In the genomic region with DNA sequence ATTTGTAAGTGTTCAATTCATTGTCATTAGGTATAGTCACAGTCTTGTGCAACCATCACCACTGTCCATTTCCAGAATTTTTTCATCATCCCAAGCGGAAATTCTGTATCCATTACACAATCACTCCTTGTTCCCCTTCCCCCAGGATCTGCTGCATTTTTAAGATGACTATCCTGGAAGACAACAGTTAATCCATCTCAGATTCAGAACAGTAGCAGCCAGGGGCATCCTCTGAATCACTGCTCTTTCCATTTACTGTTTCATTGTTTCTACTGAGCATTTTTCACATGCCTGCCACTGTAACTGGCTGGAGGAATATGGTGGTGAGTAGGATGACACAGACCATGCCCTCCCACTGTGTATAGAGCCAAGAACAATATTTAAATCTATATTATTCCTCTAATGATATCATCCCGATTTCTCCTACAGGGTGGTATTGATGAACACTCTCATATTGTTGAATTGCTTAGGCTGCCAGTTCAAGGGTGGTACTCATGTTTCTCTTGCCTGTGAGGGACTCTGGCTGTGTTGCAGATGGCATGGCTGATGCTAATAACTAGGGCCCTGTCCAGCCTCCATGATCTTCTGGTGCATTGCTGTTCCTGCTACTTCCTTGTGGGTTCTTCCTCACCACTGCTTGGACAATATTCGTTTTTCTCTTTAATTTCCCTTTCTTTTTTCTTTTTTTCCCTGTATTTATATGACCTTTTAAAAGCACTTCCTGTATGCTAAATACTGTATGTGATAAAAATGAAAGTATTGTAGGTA, we compare ENCODE assay signal across 10 cellular contexts. TPM values are rescaled to one million over a fixed set of nuclear protein-coding genes. Genes with fewer than 3 reads are reported as not detected.
DNase-seq lines count a peak whose midpoint lies in the region; ATAC-seq and TF ChIP-seq lines count a peak whose summit lies in the region.
"Had no signal": no experiment of that assay in that cellular context is flagged by ENCODE, and none has a peak within 500 bp of the region (broad histone marks: within the 10 kb centered on the region; RNA-seq: fewer than 3 reads in every experiment).

No MANE protein-coding gene starts in this region.

- no peaks in the 10 kb centered on the region for H3K27me3 Mint-ChIP-seq in endodermal cell (ENCODE audit: insufficient read depth)

- 0 out of 2 replicates have a peak, but pooled peaks cover 4% of the 10 kb centered on the region for H3K79me2 ChIP-seq in OCI-LY7 (ENCODE audit: insufficient read depth, low read depth, low read length)

- peaks cover 38% of the 10 kb centered on the region for H3K4me1 Mint-ChIP-seq in endodermal cell

- H3K36me3 ChIP-seq in OCI-LY7 (ENCODE audit: insufficient read depth, low read length), result no peaks in the 10 kb centered on the region
- H3K36me3 ChIP-seq in endodermal cell (ENCODE audit: control insufficient read depth, insufficient read depth, low read length), result no peaks in the 10 kb centered on the region
- no peaks in the 10 kb centered on the region for H3K36me3 ChIP-seq in neutrophil
- no peaks in the 10 kb centered on the region for H3K36me3 ChIP-seq in ovary

- H4K20me1 ChIP-seq in OCI-LY7 (ENCODE audit: insufficient read depth, low read length), result no peaks in the 10 kb centered on the region

- CTCF ChIA-PET in OCI-LY7 (lab: Charles Lee; ENCODE audit: unreplicated experiment), result no interaction called here

- no peak overlapping the region for H2AFZ ChIP-seq in OCI-LY7 (ENCODE audit: low read length)

- H3K36me3 Mint-ChIP-seq in endodermal cell (ENCODE audit: low read depth), result peaks cover 5% of the 10 kb centered on the region

- no peak for ATAC-seq in HG02678 (IDR thresholded peaks at IDR 0.05; ENCODE audit: unreplicated experiment)

- peak; percentile 94 for DNase-seq in GM04503 (ENCODE audit: low read depth)
- DNase-seq in OCI-LY7 (ENCODE audit: low spot score), result no peak
- DNase-seq in endodermal cell, result peak; percentile 11
- DNase-seq in NK-92 treated with Interleukin-12 subunit alpha and Interleukin-12 subunit beta, amount 100 ng/mL, for 24 hours (lab: John Stamatoyannopoulos, UW), result no peak
- DNase-seq in SHP77 (lab: John Stamatoyannopoulos, UW), result no peak
- DNase-seq in ovary, result no peak
- DNase-seq: NCI-H1436 had no signal

- H3K27ac Mint-ChIP-seq in endodermal cell, result no peak overlapping the region
- H3K27ac Mint-ChIP-seq: activated T-helper 2 cell treated with anti-CD3 and anti-CD28 coated beads, Interferon-gamma antibody, Interleukin-2, Interleukin-4, amounts not matched to agents 10 μg/mL and 5 μg/mL and 100 μg/mL, durations not matched to agents 14 hours and 24 hours and 36 hours had no signal

- H3K9me2 ChIP-seq in OCI-LY7 (ENCODE audit: insufficient read depth, low read length), result no peaks in the 10 kb centered on the region

- H3K9me3 ChIP-seq in OCI-LY7 (ENCODE audit: low read length) (no peaks in the 10 kb centered on the region), endodermal cell (ENCODE audit: control insufficient read depth, low read length) (no peaks in the 10 kb centered on the region), neutrophil (no peaks in the 10 kb centered on the region), ovary (no peaks in the 10 kb centered on the region)

- H3K27ac ChIP-seq in OCI-LY7 (ENCODE audit: low read depth, low read length, poor library complexity, severe bottlenecking), result no peak overlapping the region
- no peak overlapping the region for H3K27ac ChIP-seq in endodermal cell (ENCODE audit: low read depth, low read length)
- H3K27ac ChIP-seq in neutrophil, result peak overlapping the region; percentile 57
- no peak overlapping the region for H3K27ac ChIP-seq in ovary

- BruUV-seq in OCI-LY7 (replicated peaks; lab: Mats Ljungman, UMichigan), result no TSS peak

- no peak overlapping the region for H3K9ac ChIP-seq in endodermal cell (ENCODE audit: extremely low read depth, low read length, poor library complexity, severe bottlenecking)

- H3K9me3 Mint-ChIP-seq in endodermal cell, result peaks cover 2% of the 10 kb centered on the region
- H3K9me3 Mint-ChIP-seq: activated T-helper 2 cell treated with anti-CD3 and anti-CD28 coated beads, Interferon-gamma antibody, Interleukin-2, Interleukin-4, amounts not matched to agents 10 μg/mL and 5 μg/mL and 100 μg/mL, durations not matched to agents 14 hours and 24 hours and 36 hours had no signal

- no peak for TF ChIP-seq EP300 in ovary (IDR thresholded peaks at IDR 0.05)

- 0 out of 2 replicates have a peak overlapping the region, but pooled peaks have one; percentile 53 for H3K4me2 ChIP-seq in OCI-LY7 (ENCODE audit: low read length)

- TF ChIP-seq CTCF in OCI-LY7 (conservative IDR thresholded peaks at IDR 0.05; ENCODE audit: low read length) (no peak), endodermal cell (conservative IDR thresholded peaks at IDR 0.05) (no peak), neutrophil (IDR thresholded peaks at IDR 0.05) (no peak), ovary (IDR thresholded peaks at IDR 0.05) (no peak)

- POLR2A ChIA-PET in OCI-LY7 (lab: Charles Lee), result interaction anchor here (0.6 kb wide), 1 partner anchor 29 kb away, joined by 3 read pairs; no protein-coding TSS in a partner anchor

- no peak overlapping the region for H3K4me3 Mint-ChIP-seq in endodermal cell

- H3K4me1 ChIP-seq in OCI-LY7 (ENCODE audit: insufficient read depth, low read length, poor library complexity, severe bottlenecking) (peaks cover 29% of the 10 kb centered on the region), endodermal cell (ENCODE audit: control insufficient read depth, insufficient read depth, low read length) (no peaks in the 10 kb centered on the region), neutrophil (ENCODE audit: control insufficient read depth in 1 of 2, insufficient read depth in 1 of 2, low read depth in 1 of 2, low read length in 1 of 2) (peaks cover 38 to 45% of the 10 kb centered on the region in 2 experiments), ovary (ENCODE audit: insufficient read depth) (peaks cover 13% of the 10 kb centered on the region)

- TF ChIP-seq POLR2A in ovary (IDR thresholded peaks at IDR 0.05), result no peak

- intact Hi-C loops in OCI-LY7 (cut with micrococcal nuclease; ENCODE audit: unreplicated experiment) (no loop called here), ovary (cut with DNase I) (no loop called here)

- H3K4me3 ChIP-seq in OCI-LY7 (ENCODE audit: low read depth, low read length, poor library complexity, severe bottlenecking) (no peak overlapping the region), endodermal cell (ENCODE audit: low read length) (no peak overlapping the region), neutrophil (ENCODE audit: low read depth in 1 of 2, low read length in 1 of 2) (peak overlapping the region in 1 of 2 experiments; percentile 6), ovary (no peak overlapping the region)

- 91 to 100% methylated on average over 1 to 3 of the region's 3 CpGs for WGBS in endodermal cell (ENCODE audit: insufficient coverage in 1 of 2, insufficient read length in 1 of 2), 2 experiments
- WGBS in ovary, 3 donors, result 63 to 75% (median 68%) methylated on average over 3 of the region's 3 CpGs

- H3K27me3 ChIP-seq in endodermal cell (ENCODE audit: control insufficient read depth, insufficient read depth, low read length, poor library complexity, severe bottlenecking) (no peaks in the 10 kb centered on the region), neutrophil (no peaks in the 10 kb centered on the region), ovary (no peaks in the 10 kb centered on the region)

RNA-seq across cellular contexts. Expression of gene WDFY2, which starts 59.0 kb away (rescaled TPM):
- 6.4 and 8.2 TPM in 2 replicates for total RNA-seq in OCI-LY7 (2014; rRNA removed; shearing (Covaris generic))
- total RNA-seq in OCI-LY7 (2022), result 18.1 and 18.5 TPM in 2 replicates
- total RNA-seq in endodermal cell, result 10 to 100 TPM; 20.6 to 28.0 TPM
- polyA plus RNA-seq in endodermal cell (2013, experiment 1 of 2), result 20.6 TPM
- 15.5 TPM for polyA plus RNA-seq in endodermal cell (2013, experiment 2 of 2)
- 10 to 100 TPM in 6 of 7 donors, 1 to 10 TPM in 1; 9.9 to 17.9 (median 14.9) TPM for total RNA-seq in ovary
- 10 to 100 TPM in 1 of 2 donors, 1 to 10 TPM in 1; 5.4 to 11.6 TPM for polyA plus RNA-seq in ovary

Comparison
In these comparisons a context has a peak if more than half of its experiments do, and no peak if none do; other contexts are left out.
1. DNase-seq: peak in GM04503 (single experiment) and endodermal cell (single experiment); none in OCI-LY7 (single experiment), NK-92 treated with Interleukin-12 subunit alpha and Interleukin-12 subunit beta, amount 100 ng/mL, for 24 hours (single experiment), SHP77 (0 of 2) and ovary (0 of 5).